In genomic region chr6:164578616-164579015, GRCh38 we compare ENCODE assay signal across 22 cellular contexts.
DNase-seq lines count a peak whose midpoint lies in the region; ATAC-seq and TF ChIP-seq lines count a peak whose summit lies in the region.
"Had no signal": no experiment of that assay in that cellular context is flagged by ENCODE, and none has a peak within 500 bp of the region (broad histone marks: within the 10 kb centered on the region; RNA-seq: fewer than 3 reads in every experiment).

No MANE protein-coding gene starts in this region.

- H3K27me3 ChIP-seq in left ventricle myocardium inferior (ENCODE audit: low read depth) (no peaks in the 10 kb centered on the region), aorta (ENCODE audit: control insufficient read depth in 1 of 2, insufficient read depth in 2 of 2, low read length in 1 of 2) (no peaks in the 10 kb centered on the region), spleen (replicated peaks in 1 of 7) (no peaks in the 10 kb centered on the region)
- H3K27me3 ChIP-seq: BE2C; BLaER1 treated with 17β-estradiol and CSF1 and Interleukin-3, amounts not matched to agents 10 nM and 100 nM had no signal

- H3K27ac ChIP-seq in left ventricle myocardium inferior (replicated peaks) (peak overlapping the region; percentile 43), aorta (ENCODE audit: low read depth in 1 of 2, low read length in 2 of 2) (no peak overlapping the region), spleen (no peak overlapping the region)
- H3K27ac ChIP-seq: A549; BLaER1 treated with 17β-estradiol and CSF1 and Interleukin-3, amounts not matched to agents 10 nM and 100 nM had no signal

- no peak overlapping the region for H3K4me3 ChIP-seq in left ventricle myocardium inferior
- H3K4me3 ChIP-seq in aorta (ENCODE audit: low read length in 2 of 2): no peak overlapping the region
- H3K4me3 ChIP-seq in spleen: no peak overlapping the region
- H3K4me3 ChIP-seq: A549; BLaER1 treated with 17β-estradiol and CSF1 and Interleukin-3, amounts not matched to agents 10 nM and 100 nM; GM12878; GM23338 had no signal

- ATAC-seq in Right ventricle myocardium superior (ENCODE audit: poor library complexity) (peak; percentile 87), aorta (ENCODE audit: low FRiP score) (peak; percentile 62), GM21423 (IDR thresholded peaks at IDR 0.05; ENCODE audit: unreplicated experiment) (no peak)
- ATAC-seq: A549, GM12878, GM23338, HCT116 had no signal

- WGBS in aorta, 2 donors: 52 to 53% methylated on average over 3 of the region's 3 CpGs
- 61 to 84% (median 61%) methylated on average over 3 of the region's 3 CpGs for WGBS in spleen, 5 donors

- DNase-seq in Right ventricle myocardium superior: no peak
- no peak for DNase-seq in cardiac septum (ENCODE audit: low spot score)
- DNase-seq in left ventricle myocardium inferior: no peak
- DNase-seq in aorta: no peak
- DNase-seq in spleen: no peak
- DNase-seq: 8988T; ACHN; AML-193; BE2C; CD4-positive, alpha-beta T cell; CD8-positive, alpha-beta memory T cell; DMS 273 treated with DMSO at 0.1 percent for 48 hours; DMS79; EL; GDM1; H9 had no signal

- no peak for TF ChIP-seq CTCF in left ventricle myocardium inferior (IDR thresholded peaks at IDR 0.05; ENCODE audit: borderline replicate concordance)
- TF ChIP-seq CTCF in spleen (IDR thresholded peaks at IDR 0.05 in 8 of 11, conservative IDR thresholded peaks at IDR 0.05 in 3 of 11): no peak

- H3K4me1 ChIP-seq in left ventricle myocardium inferior (no peaks in the 10 kb centered on the region), aorta (ENCODE audit: control insufficient read depth in 1 of 2, insufficient read depth in 2 of 2, low read length in 2 of 2) (no peaks in the 10 kb centered on the region), spleen (no peaks in the 10 kb centered on the region)
- H3K4me1 ChIP-seq: A549; BE2C; BLaER1 treated with 17β-estradiol and CSF1 and Interleukin-3, amounts not matched to agents 10 nM and 100 nM had no signal

- H3K36me3 ChIP-seq in left ventricle myocardium inferior (no peaks in the 10 kb centered on the region), aorta (ENCODE audit: control insufficient read depth in 1 of 2, insufficient read depth in 2 of 2, low read length in 1 of 2) (no peaks in the 10 kb centered on the region), spleen (no peaks in the 10 kb centered on the region)
- H3K36me3 ChIP-seq: BE2C had no signal

- TF ChIP-seq POLR2A in spleen (IDR thresholded peaks at IDR 0.05): no peak

- peaks cover 22% of the 10 kb centered on the region for H3K9me3 ChIP-seq in left ventricle myocardium inferior (replicated peaks)
- no peaks in the 10 kb centered on the region for H3K9me3 ChIP-seq in aorta (ENCODE audit: control insufficient read depth, low read length)
- peaks cover 0 to 48% (median 33%) of the 10 kb centered on the region in 8 donors for H3K9me3 ChIP-seq in spleen
- H3K9me3 ChIP-seq: A549, BE2C had no signal

- intact Hi-C loops in Right ventricle myocardium superior (cut with DNase I) (no loop called here), cardiac septum (cut with DNase I) (no loop called here), left ventricle myocardium inferior (cut with micrococcal nuclease) (no loop called here), aorta (cut with DNase I) (no loop called here), spleen (cut with DNase I; ENCODE audit: low total_unique reads) (no loop called here)
